16 cellular contexts compared by ENCODE assay signal in the genomic region with DNA sequence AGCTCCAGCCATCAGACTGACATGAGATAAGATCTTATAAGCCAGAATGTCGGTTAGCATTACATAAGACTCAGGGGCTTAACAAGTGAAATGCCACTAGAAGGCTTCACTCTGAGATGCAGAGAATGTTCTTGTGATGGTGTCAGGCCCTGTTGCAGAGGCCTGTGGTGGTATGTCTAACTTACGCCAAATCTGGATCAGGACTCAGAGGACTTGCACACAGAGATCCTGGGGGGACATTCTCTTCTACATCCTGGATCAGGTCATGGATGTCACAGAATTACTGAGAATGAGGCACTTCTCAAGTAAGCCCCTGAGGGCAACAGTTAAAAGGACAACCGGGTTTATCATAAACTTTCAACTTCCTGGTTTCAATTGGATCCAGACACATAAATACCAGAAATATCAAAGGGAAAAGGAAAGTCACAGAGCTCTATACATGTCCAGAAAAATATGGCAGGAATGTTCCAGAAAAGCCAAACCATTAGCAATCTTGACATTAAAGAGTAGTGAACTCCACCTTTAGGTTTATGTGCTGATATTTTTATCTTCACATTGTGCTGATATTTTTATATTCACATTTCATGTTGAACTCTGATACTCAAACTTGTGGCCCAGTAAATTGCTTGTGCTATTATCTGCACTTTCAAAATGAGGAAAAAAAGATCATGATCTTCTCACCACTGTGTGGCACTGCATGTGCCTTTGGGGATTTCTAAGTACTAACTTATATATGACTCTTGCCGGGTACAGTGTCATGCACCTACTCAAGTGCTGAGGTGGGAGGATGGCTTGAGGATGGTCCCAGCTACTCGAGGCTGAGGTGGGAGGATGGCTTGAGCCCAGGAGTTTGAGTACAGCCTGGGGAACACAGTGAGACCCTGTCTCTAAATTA.
A peak's percentile ranks its signal among the peaks of the same experiment; 100 is the strongest.
DNase-seq lines count a peak whose midpoint lies in the region; ATAC-seq and TF ChIP-seq lines count a peak whose summit lies in the region.
"Had no signal": no experiment of that assay in that cellular context is flagged by ENCODE, and none has a peak within 500 bp of the region (broad histone marks: within the 10 kb centered on the region; RNA-seq: fewer than 3 reads in every experiment).

No MANE protein-coding gene starts in this region.

- no peak for TF ChIP-seq POLR2A in thyroid gland (IDR thresholded peaks at IDR 0.05)

- H3K4me1 ChIP-seq in thyroid gland: no peaks in the 10 kb centered on the region
- H3K4me1 ChIP-seq: psoas muscle, suprapubic skin had no signal

- WGBS in thyroid gland, 2 donors: 71 to 72% methylated on average over 5 of the region's 5 CpGs

- no peak for TF ChIP-seq CTCF in thyroid gland (IDR thresholded peaks at IDR 0.05)
- no peak for TF ChIP-seq CTCF in brain microvascular endothelial cell (IDR thresholded peaks at IDR 0.05; ENCODE audit: low read depth, low read length, missing control alignments)

- H3K4me3 ChIP-seq in thyroid gland (replicated peaks in 1 of 3) (no peak overlapping the region), brain microvascular endothelial cell (ENCODE audit: low read depth, low read length) (no peak overlapping the region)
- H3K4me3 ChIP-seq: psoas muscle, suprapubic skin had no signal

- ATAC-seq in GM21717 (IDR thresholded peaks at IDR 0.05; ENCODE audit: unreplicated experiment): no peak
- ATAC-seq: PC-3, psoas muscle had no signal

- H3K27me3 ChIP-seq in thyroid gland (no peaks in the 10 kb centered on the region), brain microvascular endothelial cell (replicated peaks) (no peaks in the 10 kb centered on the region)
- H3K27me3 ChIP-seq: suprapubic skin had no signal

- no peaks in the 10 kb centered on the region for H3K36me3 ChIP-seq in thyroid gland
- no peaks in the 10 kb centered on the region for H3K36me3 ChIP-seq in brain microvascular endothelial cell (replicated peaks)
- H3K36me3 ChIP-seq: suprapubic skin had no signal

- H3K27ac ChIP-seq in thyroid gland: no peak overlapping the region
- H3K27ac ChIP-seq in brain microvascular endothelial cell: no peak overlapping the region
- H3K27ac ChIP-seq: psoas muscle, suprapubic skin, VCaP had no signal

- peak; percentile 77 for DNase-seq in EL
- peak; percentile 17 for DNase-seq in OCI-M1 (lab: John Stamatoyannopoulos, UW)
- DNase-seq in fibroblast of gingiva (ENCODE audit: low read depth): peak; percentile 50
- DNase-seq in non-pigmented ciliary epithelial cell (ENCODE audit: low read depth): peak; percentile 60
- DNase-seq in thyroid gland: no peak
- no peak for DNase-seq in nucleus accumbens (lab: John Stamatoyannopoulos, UW)
- DNase-seq in brain microvascular endothelial cell: no peak
- DNase-seq: C1 segment of cervical spinal cord, DND-41, NCI-H1105 treated with DMSO at 0.1 percent for 48 hours, PC-3, psoas muscle, SW 1271 had no signal

- intact Hi-C loops in thyroid gland (cut with DNase I): no loop called here

- H3K9me3 ChIP-seq in thyroid gland: no peaks in the 10 kb centered on the region
- H3K9me3 ChIP-seq: psoas muscle, suprapubic skin had no signal

- in situ Hi-C loops in brain microvascular endothelial cell (cut with HindIII; ENCODE audit: low pct_ligation_motif_present, low sequenced_read_pairs): no loop called here

Comparison
In these comparisons a context has a peak if more than half of its experiments do, and no peak if none do; other contexts are left out.
1. DNase-seq: peak in EL (single experiment), OCI-M1 (single experiment), fibroblast of gingiva (single experiment) and non-pigmented ciliary epithelial cell (single experiment); none in thyroid gland (0 of 2), nucleus accumbens (0 of 56) and brain microvascular endothelial cell (single experiment).